In the genomic region with DNA sequence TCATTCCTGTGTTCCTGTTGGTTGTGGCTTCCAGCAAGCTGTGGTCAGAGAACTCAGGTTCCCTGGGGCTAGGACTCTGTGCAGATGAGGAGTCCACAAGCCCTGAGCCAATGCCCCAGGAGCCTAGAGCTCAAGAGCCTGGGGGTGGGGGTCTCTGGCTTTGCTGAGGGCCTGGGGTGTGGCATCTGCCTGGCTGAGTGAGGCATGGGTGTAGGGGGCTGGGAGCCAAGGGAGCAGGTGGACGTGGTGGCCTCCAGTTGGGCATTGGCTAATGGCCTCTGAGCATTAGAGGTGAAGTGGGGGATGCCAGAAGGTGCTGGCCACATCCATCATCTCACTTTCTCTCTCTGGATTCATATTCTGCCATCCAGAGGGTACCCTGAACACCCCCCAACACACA, we compare ENCODE assay signal across 27 cellular contexts.
"Had no signal": no experiment of that assay in that cellular context is flagged by ENCODE, and none has a peak within 500 bp of the region (broad histone marks: within the 10 kb centered on the region; RNA-seq: fewer than 3 reads in every experiment).

No MANE protein-coding gene starts in this region.

- H3K4me3 Mint-ChIP-seq: activated CD4-positive, alpha-beta memory T cell treated with anti-CD3 and anti-CD28 coated beads for 36 hours; activated CD4-positive, alpha-beta T cell treated with anti-CD3 and anti-CD28 coated beads for 36 hours; activated CD4-positive, alpha-beta T cell treated with anti-CD3 and anti-CD28 coated beads, Interleukin-2, amount 10 ng/mL, durations not matched to agents 24 days and 14 days; activated CD8-positive, alpha-beta T cell treated with anti-CD3 and anti-CD28 coated beads, Interleukin-2, amount 10 ng/mL, durations not matched to agents 7 days and 5 days; activated naive CD8-positive, alpha-beta T cell; activated T-cell treated with anti-CD3 and anti-CD28 coated beads, Interleukin-2, amount 50 U/mL, for 4 hours; activated T-helper 17 cell treated with anti-CD3 and anti-CD28 coated beads, Interleukin-2, amount 50 U/mL, for 72 hours; dendritic cell treated with granulocyte-macrophage colony-stimulating factor and Interleukin-4, amounts not matched to agents 40 ng/mL and 50 ng/mL, for 4 days; endodermal cell; T-cell; T-helper 1 cell treated with Interleukin-12 subunit alpha and Interleukin-12 subunit beta and Interleukin-4 antibody, amounts not matched to agents 30 μg/mL and 1 μg/mL, for 36 hours had no signal

- H3K27me3 ChIP-seq: brain microvascular endothelial cell had no signal

- H3K4me3 ChIP-seq: colonic mucosa, dorsolateral prefrontal cortex had no signal

- H3K4me1 ChIP-seq: colonic mucosa had no signal

- DNase-seq: activated CD4-positive, alpha-beta memory T cell treated with anti-CD3 and anti-CD28 coated beads for 36 hours; activated CD4-positive, alpha-beta T cell treated with anti-CD3 and anti-CD28 coated beads for 36 hours; activated CD4-positive, alpha-beta T cell treated with anti-CD3 and anti-CD28 coated beads, Interleukin-2, amount 10 ng/mL, durations not matched to agents 24 days and 14 days; activated CD4-positive, CD25-positive, alpha-beta regulatory T cell; activated CD4-positive, CD25-positive, alpha-beta regulatory T cell treated with anti-CD3 and anti-CD28 coated beads, Interleukin-2, amount 50 U/mL, for 72 hours; activated CD8-positive, alpha-beta T cell treated with anti-CD3 and anti-CD28 coated beads, Interleukin-2, amount 10 ng/mL, durations not matched to agents 7 days and 5 days; activated effector memory CD4-positive, alpha-beta T cell treated with Interleukin-2 at 50 U/mL for 16 hours; activated gamma-delta T cell treated with Interleukin-2 at 50 U/mL for 16 hours; activated naive CD4-positive, alpha-beta T cell treated with anti-CD3 and anti-CD28 coated beads, Interleukin-2, amount 50 U/mL, for 16 hours; activated naive CD4-positive, alpha-beta T cell treated with Interleukin-2 at 50 U/mL for 16 hours; activated T-cell treated with anti-CD3 and anti-CD28 coated beads, Interleukin-2, amount 50 U/mL, for 4 hours; amniotic stem cell; anterior cingulate cortex; brain microvascular endothelial cell; colonic mucosa; dorsolateral prefrontal cortex; effector memory CD4-positive, alpha-beta T cell; endodermal cell; foreskin fibroblast; SW 1271; T-cell; T-helper 9 cell had no signal

- ATAC-seq: activated CD4-positive, alpha-beta T cell treated with anti-CD3 and anti-CD28 coated beads for 36 hours; activated CD8-positive, alpha-beta T cell treated with anti-CD3 and anti-CD28 coated beads, Interleukin-2, amount 10 ng/mL, durations not matched to agents 7 days and 5 days; activated T-cell treated with anti-CD3 and anti-CD28 coated beads, Interleukin-2, amount 50 U/mL, for 4 hours; activated T-helper 17 cell treated with anti-CD3 and anti-CD28 coated beads, Interleukin-2, amount 50 U/mL, for 72 hours; esophagus mucosa; T-cell had no signal

- H3K27ac Mint-ChIP-seq: activated CD4-positive, alpha-beta memory T cell treated with anti-CD3 and anti-CD28 coated beads for 36 hours; activated CD4-positive, alpha-beta T cell treated with anti-CD3 and anti-CD28 coated beads for 36 hours; activated CD4-positive, alpha-beta T cell treated with anti-CD3 and anti-CD28 coated beads, Interleukin-2, amount 10 ng/mL, durations not matched to agents 24 days and 14 days; activated CD8-positive, alpha-beta T cell treated with anti-CD3 and anti-CD28 coated beads, Interleukin-2, amount 10 ng/mL, durations not matched to agents 7 days and 5 days; activated naive CD8-positive, alpha-beta T cell; activated T-helper 17 cell treated with anti-CD3 and anti-CD28 coated beads, Interleukin-2, amount 50 U/mL, for 72 hours; dendritic cell treated with granulocyte-macrophage colony-stimulating factor and Interleukin-4, amounts not matched to agents 40 ng/mL and 50 ng/mL, for 4 days; endodermal cell; T-cell; T-helper 1 cell treated with Interleukin-12 subunit alpha and Interleukin-12 subunit beta and Interleukin-4 antibody, amounts not matched to agents 30 μg/mL and 1 μg/mL, for 36 hours had no signal

- H3K9me3 Mint-ChIP-seq: activated CD4-positive, alpha-beta memory T cell treated with anti-CD3 and anti-CD28 coated beads for 36 hours; activated CD4-positive, alpha-beta T cell treated with anti-CD3 and anti-CD28 coated beads, Interleukin-2, amount 10 ng/mL, durations not matched to agents 24 days and 14 days; activated T-cell treated with anti-CD3 and anti-CD28 coated beads, Interleukin-2, amount 50 U/mL, for 4 hours; activated T-helper 17 cell treated with anti-CD3 and anti-CD28 coated beads, Interleukin-2, amount 50 U/mL, for 72 hours; dendritic cell treated with granulocyte-macrophage colony-stimulating factor and Interleukin-4, amounts not matched to agents 40 ng/mL and 50 ng/mL, for 4 days; T-cell; T-helper 1 cell treated with Interleukin-12 subunit alpha and Interleukin-12 subunit beta and Interleukin-4 antibody, amounts not matched to agents 30 μg/mL and 1 μg/mL, for 36 hours had no signal

- H3K27me3 Mint-ChIP-seq: activated T-helper 17 cell treated with anti-CD3 and anti-CD28 coated beads, Interleukin-2, amount 50 U/mL, for 72 hours had no signal

- H3K9me3 ChIP-seq: colonic mucosa had no signal

- H3K36me3 ChIP-seq: brain microvascular endothelial cell, colonic mucosa had no signal

- H3K4me1 Mint-ChIP-seq: activated T-helper 17 cell treated with anti-CD3 and anti-CD28 coated beads, Interleukin-2, amount 50 U/mL, for 72 hours had no signal

- H3K27ac ChIP-seq: brain microvascular endothelial cell, colonic mucosa, dorsolateral prefrontal cortex had no signal

- H3K36me3 Mint-ChIP-seq: activated CD4-positive, alpha-beta memory T cell treated with anti-CD3 and anti-CD28 coated beads for 36 hours; activated naive CD8-positive, alpha-beta T cell; T-cell had no signal
